ENCODE assay signal across 8 cellular contexts in the genomic region with DNA sequence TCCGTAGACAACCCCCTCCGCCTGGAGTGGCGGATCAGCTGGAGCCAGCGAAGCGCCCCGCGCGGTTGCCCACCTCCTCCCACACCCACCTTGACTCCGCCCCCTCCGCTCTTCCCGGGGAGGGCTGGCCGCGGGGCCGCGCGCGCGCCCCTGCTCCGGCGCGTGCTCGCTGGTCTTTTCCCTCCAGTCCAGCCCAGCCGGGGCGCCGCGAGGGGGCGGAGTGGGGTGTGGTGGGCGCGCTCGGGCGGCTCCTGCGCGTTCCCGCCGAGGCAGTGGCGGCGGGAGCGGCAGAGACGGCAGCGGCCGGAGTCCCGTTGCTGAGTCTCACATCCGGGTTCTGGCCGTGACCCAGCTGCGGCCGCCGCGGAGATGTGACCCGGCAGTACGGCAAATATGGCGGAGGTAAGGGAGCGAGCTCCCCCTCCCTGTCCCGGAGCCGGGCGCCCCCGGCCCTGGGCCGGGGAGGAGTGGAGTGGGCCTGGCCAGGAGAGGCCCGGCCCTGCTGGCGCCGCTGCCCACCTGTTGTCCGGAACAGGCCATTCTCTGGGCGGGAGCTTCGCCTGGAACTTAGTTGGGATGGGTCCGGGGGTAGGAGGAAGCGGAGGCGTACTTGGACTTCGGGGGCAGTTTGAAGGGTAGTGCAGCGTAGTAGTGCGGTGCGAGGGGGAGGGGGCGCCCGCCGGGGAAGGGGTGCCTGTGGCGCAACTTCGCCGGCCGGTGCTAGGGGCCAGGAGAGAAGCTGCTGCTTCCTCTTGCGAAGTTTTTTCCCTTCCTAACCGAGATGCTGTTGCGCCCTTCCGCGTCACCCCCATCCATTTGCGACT. TPM values are rescaled to one million over a fixed set of nuclear protein-coding genes. Genes with fewer than 3 reads are reported as not detected.
DNase-seq lines count a peak whose midpoint lies in the region; ATAC-seq, FAIRE-seq and TF ChIP-seq lines count a peak whose summit lies in the region.

No MANE protein-coding gene starts in this region.

- H3K9me3 ChIP-seq in astrocyte (ENCODE audit: insufficient read depth, low read depth, low read length) (no peaks in the 10 kb centered on the region), vagina (no peaks in the 10 kb centered on the region)

- ATAC-seq in GM18508 (IDR thresholded peaks at IDR 0.05; ENCODE audit: insufficient read depth, unreplicated experiment): peak; percentile 32
- peak; percentile 63 for ATAC-seq in HG02943 (IDR thresholded peaks at IDR 0.05; ENCODE audit: low read depth, unreplicated experiment)

- H3K4me1 ChIP-seq in astrocyte (ENCODE audit: insufficient read depth, low read length) (peaks cover 22% of the 10 kb centered on the region), rectal smooth muscle tissue (ENCODE audit: control insufficient read depth, insufficient read depth, low read length) (peaks cover 25% of the 10 kb centered on the region), vagina (peaks cover 58% of the 10 kb centered on the region)

- H3K4me2 ChIP-seq in astrocyte (ENCODE audit: low read length): peak overlapping the region; percentile 85

- H3K27ac Mint-ChIP-seq in astrocyte (ENCODE audit: unreplicated experiment): peak overlapping the region; percentile 67

- no peaks in the 10 kb centered on the region for H3K27me3 Mint-ChIP-seq in astrocyte (ENCODE audit: low read depth, unreplicated experiment)

- peak overlapping the region; percentile 88 for H3K27ac ChIP-seq in astrocyte (ENCODE audit: low read depth, low read length)
- peak overlapping the region; percentile 92 for H3K27ac ChIP-seq in rectal smooth muscle tissue (ENCODE audit: low read depth, low read length)
- peak overlapping the region; percentile 97 for H3K27ac ChIP-seq in vagina

- H2AFZ ChIP-seq in astrocyte (ENCODE audit: low read depth, low read length): peak overlapping the region; percentile 52

- no peaks in the 10 kb centered on the region for H3K36me3 Mint-ChIP-seq in astrocyte (ENCODE audit: low read depth, unreplicated experiment)

- TF ChIP-seq CTCF in astrocyte (IDR thresholded peaks at IDR 0.05; ENCODE audit: insufficient read depth, low read depth, low read length) (no peak), vagina (IDR thresholded peaks at IDR 0.05) (peak in 1 of 3 experiments; percentile 16)

- peak overlapping the region; percentile 90 for H3K4me3 ChIP-seq in astrocyte (ENCODE audit: insufficient read depth, low read depth, low read length)
- peak overlapping the region; percentile 90 for H3K4me3 ChIP-seq in rectal smooth muscle tissue (ENCODE audit: low read length)
- H3K4me3 ChIP-seq in vagina: peak overlapping the region; percentile 91 to 94

- intact Hi-C loops in vagina (cut with DNase I): no loop called here

- TF ChIP-seq POLR2A in vagina (IDR thresholded peaks at IDR 0.05): peak; percentile 74 to 90

- H3K36me3 ChIP-seq in astrocyte (ENCODE audit: insufficient read depth, low read length): no peaks in the 10 kb centered on the region
- no peaks in the 10 kb centered on the region for H3K36me3 ChIP-seq in rectal smooth muscle tissue (ENCODE audit: control insufficient read depth, insufficient read depth, low read length)
- no peaks in the 10 kb centered on the region for H3K36me3 ChIP-seq in vagina

- no peaks in the 10 kb centered on the region for H3K9me3 Mint-ChIP-seq in astrocyte (ENCODE audit: unreplicated experiment)

- H4K20me1 ChIP-seq in astrocyte (ENCODE audit: insufficient read depth, low read length): peaks cover 33% of the 10 kb centered on the region

- peak; percentile 77 for DNase-seq in NCI-H1694 treated with DMSO at 0.1 percent for 48 hours (lab: John Stamatoyannopoulos, UW)
- DNase-seq in T-helper 22 cell (ENCODE audit: low read depth): peak; percentile 89
- DNase-seq in astrocyte (ENCODE audit: low read depth): peak; percentile 82
- peak; percentile 89 for DNase-seq in hepatic stellate cell (ENCODE audit: low spot score)
- DNase-seq in vagina (ENCODE audit: extremely low spot score in 2 of 2): peak in 1 of 2 donors; percentile 95

- no peak for FAIRE-seq in astrocyte (lab: Jason Lieb, UNC)

- peaks cover 27% of the 10 kb centered on the region for H3K4me1 Mint-ChIP-seq in astrocyte (ENCODE audit: low read depth, unreplicated experiment)

- H3K9ac ChIP-seq in astrocyte (ENCODE audit: low read length) (peak overlapping the region; percentile 94), rectal smooth muscle tissue (ENCODE audit: low read length) (peak overlapping the region; percentile 90)

- H3K79me2 ChIP-seq in astrocyte (ENCODE audit: insufficient read depth, low read length): peaks cover 84% of the 10 kb centered on the region

- H3K27me3 ChIP-seq in astrocyte (ENCODE audit: insufficient read depth, low read length) (no peaks in the 10 kb centered on the region), rectal smooth muscle tissue (ENCODE audit: control insufficient read depth, insufficient read depth, low read length) (no peaks in the 10 kb centered on the region), vagina (no peaks in the 10 kb centered on the region)

- peak overlapping the region; percentile 97 for H3K4me3 Mint-ChIP-seq in astrocyte (ENCODE audit: unreplicated experiment)

RNA-seq across cellular contexts. Expression of a gene that starts 5.4 kb away (rescaled TPM):
- 31.5 and 40.2 TPM in 2 replicates for total RNA-seq in astrocyte
- 39.5 TPM for total RNA-seq in vagina

RNA-seq across cellular contexts. Expression of a gene that starts 5.6 kb away (rescaled TPM):
- total RNA-seq in astrocyte (6.9 and 7.7 TPM in 2 replicates), vagina (10.3 TPM)
